1 cellular context compared by ENCODE assay signal in genomic region chr11:113623114-113623513, GRCh38.
TF ChIP-seq lines count a peak whose summit lies in the region.

No MANE protein-coding gene starts in this region.

TF ChIP-seq in K562, 482 proteins besides CTCF, POLR2A, EP300 and RAD21 (continued from another document and continues in another):
- TF ChIP-seq ZNF318 (IDR thresholded peaks at IDR 0.05; ENCODE audit: borderline replicate concordance in 1 of 2, low read depth in 1 of 2) = no peak
- no peak for TF ChIP-seq BACH1 (tag; IDR thresholded peaks at IDR 0.05)
- TF ChIP-seq CEBPB (tag; IDR thresholded peaks at IDR 0.05) = no peak
- TF ChIP-seq RUNX1 (IDR thresholded peaks at IDR 0.05; ENCODE audit: low read depth) = no peak
- no peak for TF ChIP-seq SNAPC5 (CRISPR knock-in tag; IDR thresholded peaks at IDR 0.05)
- no peak for TF ChIP-seq ZNF24 (IDR thresholded peaks at IDR 0.05)
- TF ChIP-seq ZBTB11 (CRISPR knock-in tag; IDR thresholded peaks at IDR 0.05) = no peak
- no peak for TF ChIP-seq CCAR2 (IDR thresholded peaks at IDR 0.05; ENCODE audit: low read depth, low read length)
- no peak for TF ChIP-seq ZFP30 (CRISPR knock-in tag; IDR thresholded peaks at IDR 0.05; ENCODE audit: borderline replicate concordance)
- no peak for TF ChIP-seq U2AF2 (optimal IDR thresholded peaks at IDR 0.05; ENCODE audit: low read depth, low read length)
- TF ChIP-seq MAFF (IDR thresholded peaks at IDR 0.05; ENCODE audit: low read length) = no peak
- TF ChIP-seq MCM3 (IDR thresholded peaks at IDR 0.05) = no peak
- TF ChIP-seq HDGF (IDR thresholded peaks at IDR 0.05) = no peak
- TF ChIP-seq SREBF2 (CRISPR knock-in tag; IDR thresholded peaks at IDR 0.05) = no peak
- TF ChIP-seq RCOR1 (IDR thresholded peaks at IDR 0.05; ENCODE audit: borderline replicate concordance in 1 of 2, low read depth in 2 of 2, low read length in 2 of 2) = peak in 1 of 2 experiments; percentile 93; a peak in 2 of 4 replicates
- no peak for TF ChIP-seq NCOA6 (IDR thresholded peaks at IDR 0.05)
- peak; percentile 41; the same call in 1 of the 2 replicates for TF ChIP-seq MTA2 (IDR thresholded peaks at IDR 0.05; ENCODE audit: low read depth)
- peak; percentile 67 for TF ChIP-seq STAT5A (IDR thresholded peaks at IDR 0.05; ENCODE audit: borderline replicate concordance, low read length)
- no peak for TF ChIP-seq TAF15 (IDR thresholded peaks at IDR 0.05; ENCODE audit: low read depth, low read length)
- TF ChIP-seq RBM14 (IDR thresholded peaks at IDR 0.05; ENCODE audit: borderline replicate concordance, insufficient read depth, low read depth, low read length) = no peak
- no peak for TF ChIP-seq MAFG (tag; conservative IDR thresholded peaks at IDR 0.05)
- no peak for TF ChIP-seq PBX2 (CRISPR knock-in tag; IDR thresholded peaks at IDR 0.05; ENCODE audit: low read depth)
- no peak for TF ChIP-seq PBX2 (tag; conservative IDR thresholded peaks at IDR 0.05; ENCODE audit: low read depth)
- TF ChIP-seq OTX1 (CRISPR knock-in tag; IDR thresholded peaks at IDR 0.05) = no peak
- TF ChIP-seq SAFB2 (IDR thresholded peaks at IDR 0.05; ENCODE audit: borderline replicate concordance, low read depth, low read length, severe bottlenecking) = no peak
- no peak for TF ChIP-seq PHTF2 (CRISPR knock-in tag; IDR thresholded peaks at IDR 0.05)
- no peak for TF ChIP-seq ZNF655 (CRISPR knock-in tag; IDR thresholded peaks at IDR 0.05)
- TF ChIP-seq CHD1 (IDR thresholded peaks at IDR 0.05; ENCODE audit: low read length) = no peak
- no peak for TF ChIP-seq ZNF518B (CRISPR knock-in tag; IDR thresholded peaks at IDR 0.05)
- no peak for TF ChIP-seq LARP7 (IDR thresholded peaks at IDR 0.05)
- TF ChIP-seq RFX1 (IDR thresholded peaks at IDR 0.05) = no peak
- TF ChIP-seq DACH1 (IDR thresholded peaks at IDR 0.05; ENCODE audit: partially characterized antibody) = no peak
- TF ChIP-seq TEAD4 (IDR thresholded peaks at IDR 0.05; ENCODE audit: low read length) = peak; percentile 86
- no peak for TF ChIP-seq TEAD4 (CRISPR knock-in tag; IDR thresholded peaks at IDR 0.05; ENCODE audit: borderline replicate concordance)
- no peak for TF ChIP-seq KLF13 (tag; IDR thresholded peaks at IDR 0.05; ENCODE audit: borderline replicate concordance, low read depth)
- no peak for TF ChIP-seq WHSC1 (IDR thresholded peaks at IDR 0.05; ENCODE audit: low read length)
- no peak for TF ChIP-seq ZNF140 (CRISPR knock-in tag; IDR thresholded peaks at IDR 0.05)
- TF ChIP-seq HDAC3 (IDR thresholded peaks at IDR 0.05; ENCODE audit: borderline replicate concordance, partially characterized antibody) = peak; percentile 28
- TF ChIP-seq ZNF354B (CRISPR knock-in tag; IDR thresholded peaks at IDR 0.05) = no peak
